8 cellular contexts compared by ENCODE assay signal in the genomic region with DNA sequence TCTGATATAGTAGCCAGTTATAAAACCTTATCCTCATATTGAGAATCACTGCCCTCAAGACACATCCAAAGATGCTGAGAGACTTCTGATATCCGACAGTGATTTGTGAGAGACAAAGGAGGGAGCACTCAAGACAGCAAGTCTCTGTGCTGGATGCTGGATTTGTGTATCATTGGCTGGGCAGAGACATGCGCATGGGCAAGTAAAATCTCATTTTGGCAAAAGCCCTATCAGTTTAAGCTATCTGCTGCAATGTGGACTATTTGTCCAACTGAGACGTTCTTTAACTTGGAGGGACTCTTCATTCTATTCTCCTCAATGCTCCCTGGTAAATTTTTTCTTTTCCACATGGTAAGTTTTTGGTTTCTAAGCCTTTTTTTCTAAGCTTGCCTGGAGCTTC.
"Had no signal": no experiment of that assay in that cellular context is flagged by ENCODE, and none has a peak within 500 bp of the region (broad histone marks: within the 10 kb centered on the region; RNA-seq: fewer than 3 reads in every experiment).

No MANE protein-coding gene starts in this region.

- FAIRE-seq: G401.6, GM12878, GM12891, GM12892, GM18507, GM19239 had no signal

- H3K4me3 ChIP-seq: GM12878 had no signal

- ATAC-seq: GM12878 had no signal

- DNase-seq: GDM1, GF-D8 had no signal
